10 cellular contexts compared by ENCODE assay signal in genomic region chr7:137081694-137082093, GRCh38.
DNase-seq lines count a peak whose midpoint lies in the region; ATAC-seq, FAIRE-seq and TF ChIP-seq lines count a peak whose summit lies in the region.
"Had no signal": no experiment of that assay in that cellular context is flagged by ENCODE, and none has a peak within 500 bp of the region (broad histone marks: within the 10 kb centered on the region; RNA-seq: fewer than 3 reads in every experiment).

No MANE protein-coding gene starts in this region.

- H3K4me3 ChIP-seq in liver (ENCODE audit: low read depth in 1 of 3, low read length in 3 of 3): no peak overlapping the region
- H3K4me3 ChIP-seq in HepG2 (replicated peaks in 1 of 3; ENCODE audit: insufficient read depth in 1 of 3, low read depth in 2 of 3, low read length in 3 of 3): no peak overlapping the region
- no peak overlapping the region for H3K4me3 ChIP-seq in epithelial cell of esophagus (ENCODE audit: low read length)
- no peak overlapping the region for H3K4me3 ChIP-seq in small intestine (ENCODE audit: low read depth in 1 of 2, low read length in 2 of 2)
- H3K4me3 ChIP-seq: neural progenitor cell had no signal

- no peaks in the 10 kb centered on the region for H3K27me3 ChIP-seq in liver (ENCODE audit: control insufficient read depth in 4 of 4, insufficient read depth in 4 of 4, low read length in 3 of 4)
- H3K27me3 ChIP-seq in HepG2 (ENCODE audit: control insufficient read depth in 1 of 2, insufficient read depth in 2 of 2, low read length in 2 of 2): no peaks in the 10 kb centered on the region
- no peaks in the 10 kb centered on the region for H3K27me3 ChIP-seq in small intestine (ENCODE audit: control insufficient read depth in 2 of 2, insufficient read depth in 2 of 2, low read length in 2 of 2)
- H3K27me3 ChIP-seq: neural progenitor cell had no signal

- H2AFZ ChIP-seq in HepG2 (ENCODE audit: low read length): no peak overlapping the region
- H2AFZ ChIP-seq: neural progenitor cell had no signal

- H3K27ac Mint-ChIP-seq in mesothelial cell of epicardium (peak overlapping the region; percentile 65), T-cell (no peak overlapping the region)
- H3K27ac Mint-ChIP-seq: activated naive CD8-positive, alpha-beta T cell treated with anti-CD3 and anti-CD28 coated beads, Interleukin-2, amount 10 ng/mL, durations not matched to agents 7 days and 5 days; neural progenitor cell had no signal

- H3K9me3 Mint-ChIP-seq in mesothelial cell of epicardium (peaks cover 4% of the 10 kb centered on the region), T-cell (peaks cover 8 to 19% (median 9%) of the 10 kb centered on the region in 3 donors)
- H3K9me3 Mint-ChIP-seq: neural progenitor cell had no signal

- TF ChIP-seq CTCF in liver (IDR thresholded peaks at IDR 0.05; ENCODE audit: low read depth, low read length, missing input control) (no peak), HepG2 (CRISPR knock-in tag; IDR thresholded peaks at IDR 0.05) (no peak), epithelial cell of esophagus (IDR thresholded peaks at IDR 0.05; ENCODE audit: insufficient read depth, low read depth, low read length, missing control alignments) (no peak), mesothelial cell of epicardium (IDR thresholded peaks at IDR 0.05; ENCODE audit: unreplicated experiment) (no peak)

- H3K4me1 Mint-ChIP-seq in mesothelial cell of epicardium: peaks cover 22% of the 10 kb centered on the region
- H3K4me1 Mint-ChIP-seq in T-cell: no peaks in the 10 kb centered on the region
- H3K4me1 Mint-ChIP-seq: activated naive CD8-positive, alpha-beta T cell treated with anti-CD3 and anti-CD28 coated beads, Interleukin-2, amount 10 ng/mL, durations not matched to agents 7 days and 5 days; neural progenitor cell had no signal

- DNase-seq in HepG2 (ENCODE audit: low spot score) (no peak), epithelial cell of esophagus (ENCODE audit: low read depth) (peak; percentile 59), mesothelial cell of epicardium (ENCODE audit: low spot score in 2 of 2, unreplicated experiment in 2 of 2) (no peak), COLO668 (lab: John Stamatoyannopoulos, UW; ENCODE audit: unreplicated experiment) (no peak), T-cell (no peak), small intestine (no peak)
- DNase-seq: activated naive CD8-positive, alpha-beta T cell treated with anti-CD3 and anti-CD28 coated beads, Interleukin-2, amount 10 ng/mL, durations not matched to agents 7 days and 5 days had no signal

- H3K9me3 ChIP-seq in liver (ENCODE audit: control insufficient read depth in 4 of 4, low read length in 3 of 4) (no peaks in the 10 kb centered on the region), HepG2 (ENCODE audit: low read length) (no peaks in the 10 kb centered on the region; the same call in 1 of the 2 replicates), small intestine (ENCODE audit: control insufficient read depth, low read depth) (peaks cover 1% of the 10 kb centered on the region)

- FAIRE-seq in HepG2 (lab: Jason Lieb, UNC): no peak
- no peak for FAIRE-seq in small intestine (lab: Jason Lieb, UNC)

- H3K4me1 ChIP-seq in liver (ENCODE audit: control insufficient read depth in 4 of 4, insufficient read depth in 4 of 4, low read length in 3 of 4) (no peaks in the 10 kb centered on the region), HepG2 (ENCODE audit: insufficient read depth, low read length) (no peaks in the 10 kb centered on the region), small intestine (ENCODE audit: control insufficient read depth in 2 of 2, insufficient read depth in 1 of 2, low read depth in 1 of 2, low read length in 1 of 2) (no peaks in the 10 kb centered on the region)
- H3K4me1 ChIP-seq: neural progenitor cell had no signal

- no peaks in the 10 kb centered on the region for H4K20me1 ChIP-seq in HepG2 (ENCODE audit: insufficient read depth, low read length)

- H3K36me3 ChIP-seq in liver (ENCODE audit: control insufficient read depth in 4 of 4, insufficient read depth in 3 of 4, low read depth in 1 of 4, low read length in 3 of 4) (no peaks in the 10 kb centered on the region), HepG2 (replicated peaks in 1 of 2; ENCODE audit: control insufficient read depth in 1 of 2, insufficient read depth in 2 of 2, low read length in 2 of 2) (no peaks in the 10 kb centered on the region), small intestine (ENCODE audit: control insufficient read depth in 2 of 2, insufficient read depth in 2 of 2, low read length in 2 of 2) (no peaks in the 10 kb centered on the region)
- H3K36me3 ChIP-seq: neural progenitor cell had no signal

- TF ChIP-seq EP300 in HepG2 (IDR thresholded peaks at IDR 0.05; ENCODE audit: low read depth in 2 of 2, low read length in 2 of 2) (no peak), HepG2 (CRISPR knock-in tag; IDR thresholded peaks at IDR 0.05; ENCODE audit: borderline replicate concordance) (no peak)

- TF ChIP-seq POLR2A in HepG2 (IDR thresholded peaks at IDR 0.05; ENCODE audit: insufficient read depth in 1 of 2, low read depth in 2 of 2, low read length in 2 of 2): no peak

- intact Hi-C loops in HepG2 (cut with micrococcal nuclease; ENCODE audit: unreplicated experiment): no loop called here

- H3K27ac ChIP-seq in liver (ENCODE audit: low read depth in 1 of 2, low read length in 2 of 2): no peak overlapping the region
- H3K27ac ChIP-seq in HepG2 (ENCODE audit: extremely low read length, insufficient read depth, low read length): no peak overlapping the region
- no peak overlapping the region for H3K27ac ChIP-seq in small intestine (ENCODE audit: low read depth in 1 of 2, low read length in 1 of 2)
- H3K27ac ChIP-seq: neural progenitor cell had no signal

- CTCF ChIA-PET in HepG2 (lab: Yijun Ruan, JAX; ENCODE audit: low intra/inter-chr PET ratio, low total read pairs) (no interaction called here), T-cell (lab: Charles Lee) (no interaction called here)

- H3K9ac ChIP-seq in liver (ENCODE audit: low read depth in 1 of 2, low read length in 2 of 2): no peak overlapping the region
- H3K9ac ChIP-seq in HepG2 (ENCODE audit: insufficient read depth, low read depth, low read length): no peak overlapping the region
- H3K9ac ChIP-seq: neural progenitor cell had no signal

- ATAC-seq in HepG2 (no peak), T-cell (replicated peaks in 1 of 4) (no peak), GM19023 (IDR thresholded peaks at IDR 0.05; ENCODE audit: unreplicated experiment) (no peak)

- no peak overlapping the region for H3K4me2 ChIP-seq in HepG2 (ENCODE audit: low read depth, low read length)
- H3K4me2 ChIP-seq: neural progenitor cell had no signal

- H3K36me3 Mint-ChIP-seq in mesothelial cell of epicardium (no peaks in the 10 kb centered on the region), T-cell (no peaks in the 10 kb centered on the region)
- H3K36me3 Mint-ChIP-seq: activated naive CD8-positive, alpha-beta T cell treated with anti-CD3 and anti-CD28 coated beads, Interleukin-2, amount 10 ng/mL, durations not matched to agents 7 days and 5 days; neural progenitor cell had no signal

- no peaks in the 10 kb centered on the region for H3K27me3 Mint-ChIP-seq in mesothelial cell of epicardium (ENCODE audit: low read depth)
- no peaks in the 10 kb centered on the region for H3K27me3 Mint-ChIP-seq in T-cell
- H3K27me3 Mint-ChIP-seq: activated naive CD8-positive, alpha-beta T cell treated with anti-CD3 and anti-CD28 coated beads, Interleukin-2, amount 10 ng/mL, durations not matched to agents 7 days and 5 days had no signal

- 18% methylated on average over 1 of the region's 1 CpG for WGBS in liver
- WGBS in HepG2 (ENCODE audit: low lambda C conversion rate): 5% methylated on average over 1 of the region's 1 CpG
- WGBS in small intestine, 3 donors: 19 to 43% (median 32%) methylated on average over 1 of the region's 1 CpG

- H3K4me3 Mint-ChIP-seq in mesothelial cell of epicardium (no peak overlapping the region), T-cell (no peak overlapping the region)
- H3K4me3 Mint-ChIP-seq: activated naive CD8-positive, alpha-beta T cell treated with anti-CD3 and anti-CD28 coated beads, Interleukin-2, amount 10 ng/mL, durations not matched to agents 7 days and 5 days; neural progenitor cell had no signal

- peak in 1 of 2 donors; percentile 4 for TF ChIP-seq RAD21 in liver (IDR thresholded peaks at IDR 0.05)
- TF ChIP-seq RAD21 in HepG2 (CRISPR knock-in tag; IDR thresholded peaks at IDR 0.05): no peak

- no peaks in the 10 kb centered on the region for H3K79me2 ChIP-seq in HepG2 (ENCODE audit: insufficient read depth, low read length)

- POLR2A ChIA-PET in HepG2 (lab: Yijun Ruan, JAX) (no interaction called here), T-cell (lab: Charles Lee) (no interaction called here)

- BruUV-seq in HepG2 (replicated peaks; lab: Mats Ljungman, UMichigan): no TSS peak

- in situ Hi-C loops in HepG2 (cut with HindIII; ENCODE audit: extremely low pct_ligation_motif_present, low pct_unique_long_range_greater_than_20kb): no loop called here

TF ChIP-seq in liver, 16 proteins besides CTCF, POLR2A, EP300 and RAD21 (continues in another document):
- no peak for TF ChIP-seq ZBTB33 (IDR thresholded peaks at IDR 0.05)

TF ChIP-seq in HepG2, 621 proteins besides CTCF, POLR2A, EP300 and RAD21 (continues in another document):
- TF ChIP-seq KAT7 (CRISPR knock-in tag; IDR thresholded peaks at IDR 0.05; ENCODE audit: borderline replicate concordance): no peak
- TF ChIP-seq ZNF12 (CRISPR knock-in tag; IDR thresholded peaks at IDR 0.05): no peak
- TF ChIP-seq ZNF331 (CRISPR knock-in tag; IDR thresholded peaks at IDR 0.05): no peak
- TF ChIP-seq NR1H2 (CRISPR knock-in tag; IDR thresholded peaks at IDR 0.05; ENCODE audit: borderline replicate concordance, low read depth): no peak
- no peak for TF ChIP-seq ZSCAN12 (CRISPR knock-in tag; IDR thresholded peaks at IDR 0.05)
- no peak for TF ChIP-seq HNRNPLL (IDR thresholded peaks at IDR 0.05; ENCODE audit: low read depth, low read length, poor library complexity, severe bottlenecking)
- TF ChIP-seq POLR2AphosphoS2 (IDR thresholded peaks at IDR 0.05; ENCODE audit: low read depth, low read length): no peak
- TF ChIP-seq MLX (CRISPR knock-in tag; IDR thresholded peaks at IDR 0.05): no peak
- no peak for TF ChIP-seq ZNF772 (CRISPR knock-in tag; IDR thresholded peaks at IDR 0.05)
- no peak for TF ChIP-seq ZNF749 (CRISPR knock-in tag; IDR thresholded peaks at IDR 0.05; ENCODE audit: borderline replicate concordance)
- no peak for TF ChIP-seq HHEX (CRISPR knock-in tag; IDR thresholded peaks at IDR 0.05)
